ENCODE assay signal across 8 cellular contexts in genomic region chr17:34998205-34998604, GRCh38. TPM values are rescaled to one million over a fixed set of nuclear protein-coding genes. Genes with fewer than 3 reads are reported as not detected.
DNase-seq lines count a peak whose midpoint lies in the region; ATAC-seq and TF ChIP-seq lines count a peak whose summit lies in the region.

No MANE protein-coding gene starts in this region.

- intact Hi-C loops in activated T-helper 2 cell treated with anti-CD3 and anti-CD28 coated beads, Interferon-gamma antibody, Interleukin-2, Interleukin-4, amounts not matched to agents 10 μg/mL and 5 μg/mL and 100 μg/mL, durations not matched to agents 14 hours and 24 hours and 36 hours (cut with micrococcal nuclease) = loop anchor here (1.0 kb wide), 2 partner anchors 91 to 121 kb away; partner anchors contain the start of gene RAD51D

- no peaks in the 10 kb centered on the region for H3K79me1 ChIP-seq in neuronal stem cell (ENCODE audit: low read depth, low read length)

- H3K9ac ChIP-seq in neuronal stem cell (ENCODE audit: low read depth, low read length, poor library complexity) = no peak overlapping the region
- peak overlapping the region; percentile 69 to 78 for H3K9ac ChIP-seq in stomach smooth muscle (ENCODE audit: low read length in 2 of 2)

- TF ChIP-seq CTCF in Peyer's patch (IDR thresholded peaks at IDR 0.05) (peak; percentile 45 to 93 (median 87)), fibroblast of the aortic adventitia (IDR thresholded peaks at IDR 0.05; ENCODE audit: insufficient read depth, low read length) (peak; percentile 90)

- H2BK120ac ChIP-seq in neuronal stem cell (ENCODE audit: low read depth, low read length) = no peak overlapping the region

- peaks cover 6% of the 10 kb centered on the region for H3K4me1 Mint-ChIP-seq in activated T-helper 2 cell treated with anti-CD3 and anti-CD28 coated beads, Interferon-gamma antibody, Interleukin-2, Interleukin-4, amounts not matched to agents 10 μg/mL and 5 μg/mL and 100 μg/mL, durations not matched to agents 14 hours and 24 hours and 36 hours (ENCODE audit: low read depth)

- no peak overlapping the region for H3K4ac ChIP-seq in neuronal stem cell (ENCODE audit: low read length)

- H3K27ac Mint-ChIP-seq in activated T-helper 2 cell treated with anti-CD3 and anti-CD28 coated beads, Interferon-gamma antibody, Interleukin-2, Interleukin-4, amounts not matched to agents 10 μg/mL and 5 μg/mL and 100 μg/mL, durations not matched to agents 14 hours and 24 hours and 36 hours = peak overlapping the region; percentile 57

- peaks cover 68% of the 10 kb centered on the region for H3K36me3 Mint-ChIP-seq in activated T-helper 2 cell treated with anti-CD3 and anti-CD28 coated beads, Interferon-gamma antibody, Interleukin-2, Interleukin-4, amounts not matched to agents 10 μg/mL and 5 μg/mL and 100 μg/mL, durations not matched to agents 14 hours and 24 hours and 36 hours (ENCODE audit: low read depth)

- peak; percentile 5 for DNase-seq in DMS114 treated with DMSO at 0.1 percent for 48 hours (lab: John Stamatoyannopoulos, UW; ENCODE audit: unreplicated experiment)
- peak; percentile 77 to 89 (median 84) for DNase-seq in Peyer's patch
- peak; percentile 70 for DNase-seq in activated T-helper 2 cell treated with anti-CD3 and anti-CD28 coated beads, Interferon-gamma antibody, Interleukin-2, Interleukin-4, amounts not matched to agents 10 μg/mL and 5 μg/mL and 100 μg/mL, durations not matched to agents 14 hours and 24 hours and 36 hours (ENCODE audit: low spot score)
- peak; percentile 66 for DNase-seq in fibroblast of the aortic adventitia (ENCODE audit: low read depth)
- peak; percentile 26 for DNase-seq in neuronal stem cell (ENCODE audit: low spot score)

- H3K27me3 ChIP-seq in Peyer's patch (no peaks in the 10 kb centered on the region), neuronal stem cell (ENCODE audit: control insufficient read depth in 3 of 3, insufficient read depth in 3 of 3, low read depth in 1 of 3, low read length in 3 of 3) (no peaks in the 10 kb centered on the region), stomach smooth muscle (ENCODE audit: control insufficient read depth in 1 of 2, insufficient read depth in 2 of 2, low read length in 2 of 2) (no peaks in the 10 kb centered on the region)

- ATAC-seq in HG02623 (IDR thresholded peaks at IDR 0.05; ENCODE audit: unreplicated experiment) = peak; percentile 53
- no peak for ATAC-seq in HG03196 (IDR thresholded peaks at IDR 0.05; ENCODE audit: unreplicated experiment)

- H3K27ac ChIP-seq in Peyer's patch (peak overlapping the region in 3 of 4 donors; percentile 14 to 77 (median 23)), neuronal stem cell (replicated peaks; ENCODE audit: low read length) (no peak overlapping the region), stomach smooth muscle (ENCODE audit: low read length) (peak overlapping the region; percentile 98)

- H3K36me3 ChIP-seq in Peyer's patch (peaks cover 0 to 56% (median 0%) of the 10 kb centered on the region in 3 donors), neuronal stem cell (replicated peaks in 1 of 2; ENCODE audit: control insufficient read depth in 2 of 2, insufficient read depth in 2 of 2, low read length in 2 of 2) (peaks cover 85 to 96% of the 10 kb centered on the region in 2 donors), stomach smooth muscle (ENCODE audit: control insufficient read depth in 2 of 2, insufficient read depth in 2 of 2, low read length in 2 of 2) (peaks cover 45 to 57% of the 10 kb centered on the region in 2 donors)

- H3K4me3 ChIP-seq in Peyer's patch (no peak overlapping the region), fibroblast of the aortic adventitia (ENCODE audit: low read depth, low read length) (no peak overlapping the region), neuronal stem cell (ENCODE audit: low read length in 2 of 2) (no peak overlapping the region), stomach smooth muscle (ENCODE audit: low read length in 2 of 2) (peak overlapping the region; percentile 40 to 44)

- no peak overlapping the region for H2BK12ac ChIP-seq in neuronal stem cell (ENCODE audit: low read length)

- WGBS in neuronal stem cell (ENCODE audit: extremely low coverage in 2 of 2, insufficient read length in 2 of 2, insufficient replicate concordance in 1 of 2), 2 donors = no CpG with 5 or more reads among the region's 5 CpGs

- H4K91ac ChIP-seq in neuronal stem cell (ENCODE audit: low read depth, low read length, poor library complexity) = no peak overlapping the region

- no peak overlapping the region for H2AK5ac ChIP-seq in neuronal stem cell (ENCODE audit: low read depth, low read length)

- no peak overlapping the region for H4K8ac ChIP-seq in neuronal stem cell (ENCODE audit: low read depth, low read length)

- no peaks in the 10 kb centered on the region for H3K9me3 Mint-ChIP-seq in activated T-helper 2 cell treated with anti-CD3 and anti-CD28 coated beads, Interferon-gamma antibody, Interleukin-2, Interleukin-4, amounts not matched to agents 10 μg/mL and 5 μg/mL and 100 μg/mL, durations not matched to agents 14 hours and 24 hours and 36 hours

- H3K4me3 Mint-ChIP-seq in activated T-helper 2 cell treated with anti-CD3 and anti-CD28 coated beads, Interferon-gamma antibody, Interleukin-2, Interleukin-4, amounts not matched to agents 10 μg/mL and 5 μg/mL and 100 μg/mL, durations not matched to agents 14 hours and 24 hours and 36 hours (ENCODE audit: low read depth) = no peak overlapping the region

- no peak overlapping the region for H3K18ac ChIP-seq in neuronal stem cell (ENCODE audit: low read length)

- no peak overlapping the region for H2AFZ ChIP-seq in neuronal stem cell (ENCODE audit: low read length)

- H3K9me3 ChIP-seq in Peyer's patch (no peaks in the 10 kb centered on the region), neuronal stem cell (replicated peaks in 1 of 2; ENCODE audit: control insufficient read depth in 2 of 2, insufficient read depth in 1 of 2, low read depth in 1 of 2, low read length in 2 of 2) (no peaks in the 10 kb centered on the region), stomach smooth muscle (ENCODE audit: control insufficient read depth in 2 of 2, low read length in 2 of 2) (no peaks in the 10 kb centered on the region)

- H3K27me3 Mint-ChIP-seq in activated T-helper 2 cell treated with anti-CD3 and anti-CD28 coated beads, Interferon-gamma antibody, Interleukin-2, Interleukin-4, amounts not matched to agents 10 μg/mL and 5 μg/mL and 100 μg/mL, durations not matched to agents 14 hours and 24 hours and 36 hours (ENCODE audit: low read depth) = no peaks in the 10 kb centered on the region

- H2BK15ac ChIP-seq in neuronal stem cell (ENCODE audit: low read length) = no peak overlapping the region

- no peak overlapping the region for H3K23ac ChIP-seq in neuronal stem cell (ENCODE audit: low read depth, low read length, poor library complexity)

- H3K4me2 ChIP-seq in neuronal stem cell (ENCODE audit: insufficient read depth, low read length, poor library complexity, severe bottlenecking) = no peak overlapping the region

- peaks cover 0 to 14% (median 2%) of the 10 kb centered on the region in 4 donors for H3K4me1 ChIP-seq in Peyer's patch
- H3K4me1 ChIP-seq in neuronal stem cell (ENCODE audit: control insufficient read depth in 2 of 2, insufficient read depth in 1 of 2, low read depth in 1 of 2, low read length in 2 of 2) = no peaks in the 10 kb centered on the region
- H3K4me1 ChIP-seq in stomach smooth muscle (ENCODE audit: control insufficient read depth, insufficient read depth, low read length) = peaks cover 56% of the 10 kb centered on the region

- H3K14ac ChIP-seq in neuronal stem cell (ENCODE audit: low read length) = no peak overlapping the region

- TF ChIP-seq POLR2A in Peyer's patch (IDR thresholded peaks at IDR 0.05) = peak in 1 of 2 donors; percentile 16

- H2BK5ac ChIP-seq in neuronal stem cell (ENCODE audit: low read length) = no peak overlapping the region

RNA-seq across cellular contexts. Expression of gene LIG3, which starts 17.9 kb away (rescaled TPM):
- total RNA-seq in Peyer's patch (10 to 100 TPM; 19.6 to 82.5 (median 36.3) TPM), fibroblast of the aortic adventitia (ENCODE audit: low replicate concordance) (9.2 and 31.0 TPM in 2 replicates)
- total RNA-seq in activated T-helper 2 cell treated with anti-CD3 and anti-CD28 coated beads, Interferon-gamma antibody, Interleukin-2, Interleukin-4, amounts not matched to agents 10 μg/mL and 5 μg/mL and 100 μg/mL, durations not matched to agents 14 hours and 24 hours and 36 hours = 56.3 and 65.7 TPM in 2 replicates
- 43.3 TPM for polyA plus RNA-seq in neuronal stem cell (2013, experiment 1 of 2)
- polyA plus RNA-seq in neuronal stem cell (2013, experiment 2 of 2) = 47.2 TPM

RNA-seq across cellular contexts. Expression of gene ZNF830, which starts 36.9 kb away (rescaled TPM):
- 10 to 100 TPM in 3 of 4 donors, 1 to 10 TPM in 1; 9.4 to 19.8 (median 11.3) TPM for total RNA-seq in Peyer's patch
- total RNA-seq in activated T-helper 2 cell treated with anti-CD3 and anti-CD28 coated beads, Interferon-gamma antibody, Interleukin-2, Interleukin-4, amounts not matched to agents 10 μg/mL and 5 μg/mL and 100 μg/mL, durations not matched to agents 14 hours and 24 hours and 36 hours = 23.8 and 24.9 TPM in 2 replicates
- 10.5 and 94.8 TPM in 2 replicates for total RNA-seq in fibroblast of the aortic adventitia (ENCODE audit: low replicate concordance)
- polyA plus RNA-seq in neuronal stem cell (2013, experiment 1 of 2) = 12.3 TPM
- polyA plus RNA-seq in neuronal stem cell (2013, experiment 2 of 2) = 13.6 TPM

RNA-seq across cellular contexts. Expression of gene CCT6B, which starts 36.9 kb away (rescaled TPM):
- total RNA-seq in Peyer's patch (1 to 10 TPM in 1 of 4 donors, under 1 TPM in 2, not detected in 1; 0.94 to 5.0 (median 0.95) TPM), fibroblast of the aortic adventitia (ENCODE audit: low replicate concordance) (3.2 and 12.0 TPM in 2 replicates)
- 1.4 and 1.5 TPM in 2 replicates for total RNA-seq in activated T-helper 2 cell treated with anti-CD3 and anti-CD28 coated beads, Interferon-gamma antibody, Interleukin-2, Interleukin-4, amounts not matched to agents 10 μg/mL and 5 μg/mL and 100 μg/mL, durations not matched to agents 14 hours and 24 hours and 36 hours
- polyA plus RNA-seq in neuronal stem cell (2013, experiment 1 of 2) = 3.0 TPM
- 2.5 TPM for polyA plus RNA-seq in neuronal stem cell (2013, experiment 2 of 2)

Comparison
In these comparisons a context has a peak if more than half of its experiments do, and no peak if none do; other contexts are left out.
1. DNase-seq: peak in every context shown above with its lines; median percentile 84 in Peyer's patch; 70 in activated T-helper 2 cell treated with anti-CD3 and anti-CD28 coated beads, Interferon-gamma antibody, Interleukin-2, Interleukin-4, amounts not matched to agents 10 μg/mL and 5 μg/mL and 100 μg/mL, durations not matched to agents 14 hours and 24 hours and 36 hours; 66 in fibroblast of the aortic adventitia; 26 in neuronal stem cell; 5 in DMS114 treated with DMSO at 0.1 percent for 48 hours.
2. H3K4me3 ChIP-seq: peak in stomach smooth muscle (2 of 2); none in Peyer's patch (0 of 4), fibroblast of the aortic adventitia (single experiment) and neuronal stem cell (0 of 2).